Comparison of ENCODE assay signal across 21 cellular contexts in genomic region chr9:132031467-132031866, GRCh38.
"Had no signal": no experiment of that assay in that cellular context is flagged by ENCODE, and none has a peak within 500 bp of the region (broad histone marks: within the 10 kb centered on the region; RNA-seq: fewer than 3 reads in every experiment).

No MANE protein-coding gene starts in this region.

- H3K27me3 Mint-ChIP-seq: activated CD8-positive, alpha-beta memory T cell treated with anti-CD3 and anti-CD28 coated beads, Interleukin-2, amount 10 ng/mL, durations not matched to agents 7 days and 5 days; activated naive CD4-positive, alpha-beta T cell treated with anti-CD3 and anti-CD28 coated beads, Interleukin-2, amount 50 U/mL, for 24 hours; activated T-cell treated with anti-CD3 and anti-CD28 coated beads, Interleukin-2, amount 50 U/mL, for 24 hours; central memory CD8-positive, alpha-beta T cell; T-cell had no signal

- H3K4me3 ChIP-seq: ascending aorta, body of pancreas, K562, SK-N-MC had no signal

- DNase-seq: activated CD4-positive, alpha-beta T cell treated with anti-CD3 and anti-CD28 coated beads for 48 hours; activated CD4-positive, alpha-beta T cell treated with anti-CD3 and anti-CD28 coated beads, Interleukin-2, amount 50 U/mL, for 48 hours; activated CD8-positive, alpha-beta memory T cell treated with anti-CD3 and anti-CD28 coated beads, Interleukin-2, amount 10 ng/mL, durations not matched to agents 7 days and 5 days; activated effector memory CD4-positive, alpha-beta T cell treated with Interleukin-2 at 50 U/mL for 16 hours; activated naive CD4-positive, alpha-beta T cell; activated T-cell treated with anti-CD3 and anti-CD28 coated beads, Interleukin-2, amount 50 U/mL, for 24 hours; amniotic stem cell; body of pancreas; Kasumi-1; NCI-H1048; NCI-H1417; NCI-H1930; NCI-H226; T-cell had no signal

- H3K4me1 ChIP-seq: ascending aorta had no signal

- H3K9me3 ChIP-seq: ascending aorta, body of pancreas had no signal

- H3K36me3 Mint-ChIP-seq: activated CD8-positive, alpha-beta memory T cell treated with anti-CD3 and anti-CD28 coated beads, Interleukin-2, amount 10 ng/mL, durations not matched to agents 7 days and 5 days; T-cell had no signal

- H3K4me3 Mint-ChIP-seq: activated CD8-positive, alpha-beta memory T cell treated with anti-CD3 and anti-CD28 coated beads, Interleukin-2, amount 10 ng/mL, durations not matched to agents 7 days and 5 days; activated naive CD4-positive, alpha-beta T cell treated with anti-CD3 and anti-CD28 coated beads, Interleukin-2, amount 50 U/mL, for 24 hours; activated T-cell treated with anti-CD3 and anti-CD28 coated beads, Interleukin-2, amount 50 U/mL, for 24 hours; activated T-helper 1 cell treated with anti-CD3 and anti-CD28 coated beads, Interleukin-12 subunit alpha, Interleukin-12 subunit beta, Interleukin-2, Interleukin-4 antibody, amounts not matched to agents 30 ng/mL and 10 ng/mL and 1 ng/mL, durations not matched to agents 14 hours and 24 hours and 36 hours; central memory CD8-positive, alpha-beta T cell; T-cell had no signal

- H3K27me3 ChIP-seq: ascending aorta, body of pancreas had no signal

- H3K9me3 Mint-ChIP-seq: activated naive CD4-positive, alpha-beta T cell treated with anti-CD3 and anti-CD28 coated beads, Interleukin-2, amount 50 U/mL, for 24 hours; activated T-cell treated with anti-CD3 and anti-CD28 coated beads, Interleukin-2, amount 50 U/mL, for 24 hours; activated T-helper 1 cell treated with anti-CD3 and anti-CD28 coated beads, Interleukin-12 subunit alpha, Interleukin-12 subunit beta, Interleukin-2, Interleukin-4 antibody, amounts not matched to agents 30 ng/mL and 10 ng/mL and 1 ng/mL, durations not matched to agents 14 hours and 24 hours and 36 hours; central memory CD8-positive, alpha-beta T cell; T-cell had no signal

- H3K27ac Mint-ChIP-seq: activated CD8-positive, alpha-beta memory T cell treated with anti-CD3 and anti-CD28 coated beads, Interleukin-2, amount 10 ng/mL, durations not matched to agents 7 days and 5 days; activated naive CD4-positive, alpha-beta T cell treated with anti-CD3 and anti-CD28 coated beads, Interleukin-2, amount 50 U/mL, for 24 hours; activated T-cell treated with anti-CD3 and anti-CD28 coated beads, Interleukin-2, amount 50 U/mL, for 24 hours; activated T-helper 1 cell treated with anti-CD3 and anti-CD28 coated beads, Interleukin-12 subunit alpha, Interleukin-12 subunit beta, Interleukin-2, Interleukin-4 antibody, amounts not matched to agents 30 ng/mL and 10 ng/mL and 1 ng/mL, durations not matched to agents 14 hours and 24 hours and 36 hours; T-cell had no signal

- ATAC-seq: activated CD4-positive, CD25-positive, alpha-beta regulatory T cell treated with anti-CD3 and anti-CD28 coated beads, Interleukin-2, amount 50 U/mL, for 24 hours; activated CD8-positive, alpha-beta memory T cell treated with anti-CD3 and anti-CD28 coated beads, Interleukin-2, amount 10 ng/mL, durations not matched to agents 7 days and 5 days; body of pancreas; K562; T-cell had no signal

- H3K36me3 ChIP-seq: ascending aorta had no signal

- H3K27ac ChIP-seq: ascending aorta, SK-N-MC had no signal
